8 cellular contexts compared by ENCODE assay signal in genomic region chr3:150407818-150408231, GRCh38. TPM values are rescaled to one million over a fixed set of nuclear protein-coding genes. Genes with fewer than 3 reads are reported as not detected.
DNase-seq lines count a peak whose midpoint lies in the region; ATAC-seq, FAIRE-seq and TF ChIP-seq lines count a peak whose summit lies in the region.

No MANE protein-coding gene starts in this region.

- WGBS in pancreas, 2 donors = 0% methylated on average over 15 of the region's 15 CpGs

- H3K27ac ChIP-seq in KMS-11 (peak overlapping the region; percentile 97), fibroblast of lung (ENCODE audit: insufficient read depth, low read length) (peak overlapping the region; percentile 96), pancreas (peak overlapping the region; percentile 98 to 100 (median 100))

- in situ Hi-C loops in GM13976 (cut with MboI; ENCODE audit: low sequenced_read_pairs, unreplicated experiment) = no loop called here

- no peak for FAIRE-seq in pancreas (lab: Jason Lieb, UNC)

- peaks cover 17% of the 10 kb centered on the region for H3K4me1 Mint-ChIP-seq in CD14-positive monocyte

- H3K4me3 ChIP-seq in KMS-11 (IDR thresholded peaks at IDR 0.05; ENCODE audit: insufficient read depth, low read depth, low read length) = peak overlapping the region; percentile 86
- H3K4me3 ChIP-seq in fibroblast of lung (replicated peaks in 1 of 4; ENCODE audit: control extremely low read depth in 1 of 4, insufficient read depth in 1 of 4, low read depth in 3 of 4, low read length in 4 of 4) = peak overlapping the region; percentile 59 to 93 (median 75)
- peak overlapping the region; percentile 78 to 95 (median 86) for H3K4me3 ChIP-seq in pancreas

- TF ChIP-seq CTCF in CD14-positive monocyte (IDR thresholded peaks at IDR 0.05) = no peak
- TF ChIP-seq CTCF in KMS-11 (conservative IDR thresholded peaks at IDR 0.05; ENCODE audit: low read depth, low read length) = no peak
- no peak for TF ChIP-seq CTCF in fibroblast of lung (conservative IDR thresholded peaks at IDR 0.05 in 1 of 2, IDR thresholded peaks at IDR 0.05 in 1 of 2; ENCODE audit: low read depth in 1 of 2, low read length in 2 of 2)
- no peak for TF ChIP-seq CTCF in pancreas (IDR thresholded peaks at IDR 0.05)
- TF ChIP-seq CTCF in GM13976 (IDR thresholded peaks at IDR 0.05; ENCODE audit: borderline replicate concordance, control extremely low read depth, extremely low read depth, insufficient read depth, missing control alignments) = no peak

- H3K27me3 Mint-ChIP-seq in CD14-positive monocyte (ENCODE audit: low read depth in 3 of 3) = peaks cover 0 to 1% (median 0%) of the 10 kb centered on the region in 3 donors

- H3K9me3 ChIP-seq in fibroblast of lung (ENCODE audit: control insufficient read depth, insufficient read depth, low read depth, low read length) (no peaks in the 10 kb centered on the region), pancreas (no peaks in the 10 kb centered on the region)

- H3K9ac ChIP-seq in KMS-11 (peak overlapping the region; percentile 85), fibroblast of lung (ENCODE audit: insufficient read depth, low read length) (peak overlapping the region; percentile 96)

- H3K27ac Mint-ChIP-seq in CD14-positive monocyte = peak overlapping the region; percentile 97 to 99 (median 98)

- H3K36me3 Mint-ChIP-seq in CD14-positive monocyte = no peaks in the 10 kb centered on the region

- H3K9me3 Mint-ChIP-seq in CD14-positive monocyte = peaks cover 0 to 2% (median 0%) of the 10 kb centered on the region in 7 donors

- H3K4me3 Mint-ChIP-seq in CD14-positive monocyte = peak overlapping the region; percentile 98 to 99

- H4K20me1 ChIP-seq in KMS-11 (ENCODE audit: insufficient read depth) (peaks cover 21% of the 10 kb centered on the region), fibroblast of lung (ENCODE audit: control insufficient read depth, extremely low read depth, insufficient read depth, low read length) (peaks cover 5% of the 10 kb centered on the region)

- H3K79me2 ChIP-seq in KMS-11 (ENCODE audit: insufficient read depth, low read depth) = peaks cover 40% of the 10 kb centered on the region
- peaks cover 48% of the 10 kb centered on the region for H3K79me2 ChIP-seq in fibroblast of lung (ENCODE audit: control insufficient read depth, insufficient read depth, low read length)

- H2AFZ ChIP-seq in KMS-11 (ENCODE audit: low read depth) (peak overlapping the region; percentile 84), fibroblast of lung (ENCODE audit: low read length) (peak overlapping the region; percentile 40)

- intact Hi-C loops in CD14-positive monocyte (cut with micrococcal nuclease) = loop anchor here (1.0 to 10.0 kb wide), 5 partner anchors 23 to 357 kb away; partner anchors contain the start of genes EIF2A (in 2 of the 2), SERP1 (in 2 of the 2), SELENOT (in 1 of the 2) and SIAH2 (in 1 of the 2)
- intact Hi-C loops in pancreas (cut with DNase I) = no loop called here

- DNase-seq in CD14-positive monocyte (ENCODE audit: low spot score) (no peak), fibroblast of lung (ENCODE audit: low read depth in 2 of 2) (peak in 1 of 2 donors; percentile 84), pancreas (peak in 3 of 6 donors; percentile 95 to 99 (median 96)), GM13976 (ENCODE audit: low spot score) (no peak), cerebellar cortex (ENCODE audit: low spot score) (no peak)
- peak; percentile 99 for DNase-seq in activated CD4-positive, alpha-beta T cell treated with anti-CD3 and anti-CD28 coated beads, Interleukin-2, amount 50 U/mL, for 1 hour

- H3K36me3 ChIP-seq in KMS-11 (ENCODE audit: insufficient read depth) (no peaks in the 10 kb centered on the region), fibroblast of lung (ENCODE audit: control insufficient read depth, insufficient read depth, low read length) (peaks cover 4% of the 10 kb centered on the region), pancreas (no peaks in the 10 kb centered on the region)

- H3K4me1 ChIP-seq in KMS-11 (ENCODE audit: low read depth, poor library complexity, severe bottlenecking) (peaks cover 15% of the 10 kb centered on the region), fibroblast of lung (ENCODE audit: control insufficient read depth, extremely low read depth, insufficient read depth, low read length) (peaks cover 3% of the 10 kb centered on the region), pancreas (peaks cover 0 to 7% (median 7%) of the 10 kb centered on the region in 3 donors)

- no peaks in the 10 kb centered on the region for H3K27me3 ChIP-seq in KMS-11 (ENCODE audit: insufficient read depth, low read depth)
- no peaks in the 10 kb centered on the region for H3K27me3 ChIP-seq in fibroblast of lung (ENCODE audit: control insufficient read depth, insufficient read depth, low read length)
- no peaks in the 10 kb centered on the region for H3K27me3 ChIP-seq in pancreas

- ATAC-seq in GM19467 (IDR thresholded peaks at IDR 0.05; ENCODE audit: unreplicated experiment) (peak; percentile 8), pancreas (peak; percentile 1 to 17 (median 6))

- H3K4me2 ChIP-seq in KMS-11 (peak overlapping the region; percentile 52), fibroblast of lung (ENCODE audit: extremely low read depth, insufficient read depth, low read length) (peak overlapping the region; percentile 82)

RNA-seq across cellular contexts. Expression of gene TSC22D2, which starts 0.3 kb away (rescaled TPM):
- polyA plus RNA-seq in CD14-positive monocyte (1 to 10 TPM; 5.1 to 5.7 TPM), fibroblast of lung (29.3 and 45.5 TPM in 2 replicates), pancreas (1 to 10 TPM; 5.9 to 8.0 TPM)
- total RNA-seq in fibroblast of lung (10.3 and 23.6 TPM in 2 replicates), pancreas (10 to 100 TPM in 2 of 6 donors, 1 to 10 TPM in 4; 7.1 to 12.2 (median 7.9) TPM)
- polyA plus RNA-seq in fibroblast of lung (2012) = 30.3 and 41.2 TPM in 2 replicates
- polyA minus RNA-seq in fibroblast of lung (ENCODE audit: low replicate concordance) = 11.1 and 13.0 TPM in 2 replicates

Comparison
In these comparisons a context has a peak if more than half of its experiments do, and no peak if none do; other contexts are left out.
1. intact Hi-C loops: an anchor here in CD14-positive monocyte (1.0 to 10.0 kb wide); none called in pancreas.